Comparison of ENCODE assay signal across 14 cellular contexts in genomic region chr17:4953461-4953961, GRCh38. TPM values are rescaled to one million over a fixed set of nuclear protein-coding genes. Genes with fewer than 3 reads are reported as not detected.
DNase-seq lines count a peak whose midpoint lies in the region; ATAC-seq and TF ChIP-seq lines count a peak whose summit lies in the region.
"Had no signal": no experiment of that assay in that cellular context is flagged by ENCODE, and none has a peak within 500 bp of the region (broad histone marks: within the 10 kb centered on the region; RNA-seq: fewer than 3 reads in every experiment).

No MANE protein-coding gene starts in this region.

- TF ChIP-seq POLR2A in lower leg skin (IDR thresholded peaks at IDR 0.05): no peak

- H3K4me3 ChIP-seq in choroid plexus epithelial cell (ENCODE audit: low read depth, low read length) (no peak overlapping the region), lower leg skin (ENCODE audit: low read depth, poor library complexity, severe bottlenecking) (no peak overlapping the region)
- H3K4me3 ChIP-seq: Peyer's patch had no signal

- peaks cover 37% of the 10 kb centered on the region for H3K36me3 Mint-ChIP-seq in nephron progenitor cell (ENCODE audit: low read depth)

- intact Hi-C loops in lower leg skin (cut with DNase I; ENCODE audit: low total_unique reads): no loop called here

- peaks cover 48% of the 10 kb centered on the region for H3K4me1 Mint-ChIP-seq in nephron progenitor cell

- DNase-seq in ACHN (peak; percentile 96), HT1080 (ENCODE audit: low read depth) (peak; percentile 65), choroid plexus epithelial cell (ENCODE audit: low read depth) (peak; percentile 62), nephron progenitor cell (no peak), lower leg skin (ENCODE audit: low spot score in 2 of 2) (no peak), H4 (ENCODE audit: low spot score) (no peak), G401 (ENCODE audit: low spot score) (no peak)
- DNase-seq: activated CD8-positive, alpha-beta memory T cell treated with anti-CD3 and anti-CD28 coated beads, Interleukin-2, amount 50 U/mL, for 4 hours; Kasumi-1; NCI-H2227 treated with DMSO at 0.1 percent for 48 hours; stimulated activated CD4-positive, alpha-beta T cell treated with anti-CD3 and anti-CD28 coated beads, Interleukin-4, amount 100 ng/mL, for 4 hours had no signal

- H3K27me3 Mint-ChIP-seq in nephron progenitor cell (ENCODE audit: low read depth, poor library complexity): peaks cover 5% of the 10 kb centered on the region
- H3K27me3 Mint-ChIP-seq: B cell had no signal

- in situ Hi-C loops in ACHN (cut with HindIII; ENCODE audit: low pct_ligation_motif_present, low pct_unique_long_range_greater_than_20kb, low sequenced_read_pairs) (no loop called here), G401 (cut with HindIII; ENCODE audit: low sequenced_read_pairs) (no loop called here)

- 43 to 47% methylated on average over 13 of the region's 13 CpGs for WGBS in lower leg skin, 2 donors

- H3K27ac Mint-ChIP-seq in nephron progenitor cell: peak overlapping the region; percentile 60
- H3K27ac Mint-ChIP-seq: B cell had no signal

- no peak for TF ChIP-seq CTCF in choroid plexus epithelial cell (conservative IDR thresholded peaks at IDR 0.05; ENCODE audit: low read depth, low read length)
- no peak for TF ChIP-seq CTCF in nephron progenitor cell (IDR thresholded peaks at IDR 0.05)
- TF ChIP-seq CTCF in lower leg skin (IDR thresholded peaks at IDR 0.05): no peak

- H3K9me3 Mint-ChIP-seq in nephron progenitor cell: no peaks in the 10 kb centered on the region

- H3K4me3 Mint-ChIP-seq in nephron progenitor cell: peak overlapping the region; percentile 62
- H3K4me3 Mint-ChIP-seq: B cell had no signal

- ATAC-seq in HG03469 (IDR thresholded peaks at IDR 0.05; ENCODE audit: unreplicated experiment): no peak

RNA-seq across cellular contexts. Expression of gene ENO3, which starts 2.6 kb away (rescaled TPM):
- 2.5 and 3.0 TPM in 2 replicates for total RNA-seq in HT1080 (2014; rRNA removed; shearing (Covaris generic))
- polyA plus RNA-seq in HT1080 (2015; cell fraction: cytosol; rRNA removed): 2.9 and 5.9 TPM in 2 replicates
- 51.8 and 55.4 TPM in 2 replicates for polyA plus RNA-seq in HT1080 (2015; cell fraction: nucleus; rRNA removed)
- total RNA-seq in lower leg skin: 1 to 10 TPM; 1.0 to 7.9 (median 4.9) TPM
- total RNA-seq in H4 (2014; rRNA removed; shearing (Covaris generic)): 1.7 and 4.7 TPM in 2 replicates
- total RNA-seq in G401 (2014; rRNA removed; shearing (Covaris generic)): 52.8 and 75.4 TPM in 2 replicates

RNA-seq across cellular contexts. Expression of gene PFN1, which starts 5.2 kb away (rescaled TPM):
- total RNA-seq in HT1080 (2014; rRNA removed; shearing (Covaris generic)): 1,934 and 2,529 TPM in 2 replicates
- 2,396 and 3,394 TPM in 2 replicates for polyA plus RNA-seq in HT1080 (2015; cell fraction: cytosol; rRNA removed)
- 1,024 and 1,117 TPM in 2 replicates for polyA plus RNA-seq in HT1080 (2015; cell fraction: nucleus; rRNA removed)
- total RNA-seq in lower leg skin: 100 to 1,000 TPM; 479 to 709 (median 540) TPM
- 738 and 894 TPM in 2 replicates for total RNA-seq in H4 (2014; rRNA removed; shearing (Covaris generic))
- total RNA-seq in G401 (2014; rRNA removed; shearing (Covaris generic)): 563 and 707 TPM in 2 replicates

RNA-seq across cellular contexts. Expression of gene RNF167, which starts 13.4 kb away (rescaled TPM):
- total RNA-seq in HT1080 (2014; rRNA removed; shearing (Covaris generic)): 70.0 and 95.7 TPM in 2 replicates
- 95.4 and 101 TPM in 2 replicates for polyA plus RNA-seq in HT1080 (2015; cell fraction: cytosol; rRNA removed)
- polyA plus RNA-seq in HT1080 (2015; cell fraction: nucleus; rRNA removed): 86.4 and 95.5 TPM in 2 replicates
- 10 to 100 TPM; 66.3 to 95.4 (median 80.2) TPM for total RNA-seq in lower leg skin
- total RNA-seq in H4 (2014; rRNA removed; shearing (Covaris generic)): 15.1 and 17.3 TPM in 2 replicates
- 86.0 and 97.4 TPM in 2 replicates for total RNA-seq in G401 (2014; rRNA removed; shearing (Covaris generic))

RNA-seq across cellular contexts. Expression of gene SLC25A11, which starts 13.7 kb away (rescaled TPM):
- 103 and 112 TPM in 2 replicates for total RNA-seq in HT1080 (2014; rRNA removed; shearing (Covaris generic))
- 57.2 and 69.9 TPM in 2 replicates for polyA plus RNA-seq in HT1080 (2015; cell fraction: cytosol; rRNA removed)
- 36.1 and 44.7 TPM in 2 replicates for polyA plus RNA-seq in HT1080 (2015; cell fraction: nucleus; rRNA removed)
- 10 to 100 TPM; 35.5 to 87.7 (median 59.2) TPM for total RNA-seq in lower leg skin
- 64.1 and 70.8 TPM in 2 replicates for total RNA-seq in H4 (2014; rRNA removed; shearing (Covaris generic))
- total RNA-seq in G401 (2014; rRNA removed; shearing (Covaris generic)): 111 and 132 TPM in 2 replicates

RNA-seq across cellular contexts. Expression of gene SPAG7, which starts 14.1 kb away (rescaled TPM):
- 75.6 and 81.8 TPM in 2 replicates for total RNA-seq in HT1080 (2014; rRNA removed; shearing (Covaris generic))
- 60.9 and 63.2 TPM in 2 replicates for polyA plus RNA-seq in HT1080 (2015; cell fraction: cytosol; rRNA removed)
- polyA plus RNA-seq in HT1080 (2015; cell fraction: nucleus; rRNA removed): 66.6 and 81.1 TPM in 2 replicates
- total RNA-seq in lower leg skin: 10 to 100 TPM; 35.1 to 64.0 (median 51.7) TPM
- 24.0 and 32.2 TPM in 2 replicates for total RNA-seq in H4 (2014; rRNA removed; shearing (Covaris generic))
- 32.3 and 59.7 TPM in 2 replicates for total RNA-seq in G401 (2014; rRNA removed; shearing (Covaris generic))

Comparison
In these comparisons a context has a peak if more than half of its experiments do, and no peak if none do; other contexts are left out.
1. DNase-seq: peak in ACHN (single experiment), HT1080 (single experiment) and choroid plexus epithelial cell (single experiment); none in nephron progenitor cell (single experiment), lower leg skin (0 of 2), H4 (single experiment) and G401 (single experiment).